ENCODE assay signal across 8 cellular contexts in the genomic region with DNA sequence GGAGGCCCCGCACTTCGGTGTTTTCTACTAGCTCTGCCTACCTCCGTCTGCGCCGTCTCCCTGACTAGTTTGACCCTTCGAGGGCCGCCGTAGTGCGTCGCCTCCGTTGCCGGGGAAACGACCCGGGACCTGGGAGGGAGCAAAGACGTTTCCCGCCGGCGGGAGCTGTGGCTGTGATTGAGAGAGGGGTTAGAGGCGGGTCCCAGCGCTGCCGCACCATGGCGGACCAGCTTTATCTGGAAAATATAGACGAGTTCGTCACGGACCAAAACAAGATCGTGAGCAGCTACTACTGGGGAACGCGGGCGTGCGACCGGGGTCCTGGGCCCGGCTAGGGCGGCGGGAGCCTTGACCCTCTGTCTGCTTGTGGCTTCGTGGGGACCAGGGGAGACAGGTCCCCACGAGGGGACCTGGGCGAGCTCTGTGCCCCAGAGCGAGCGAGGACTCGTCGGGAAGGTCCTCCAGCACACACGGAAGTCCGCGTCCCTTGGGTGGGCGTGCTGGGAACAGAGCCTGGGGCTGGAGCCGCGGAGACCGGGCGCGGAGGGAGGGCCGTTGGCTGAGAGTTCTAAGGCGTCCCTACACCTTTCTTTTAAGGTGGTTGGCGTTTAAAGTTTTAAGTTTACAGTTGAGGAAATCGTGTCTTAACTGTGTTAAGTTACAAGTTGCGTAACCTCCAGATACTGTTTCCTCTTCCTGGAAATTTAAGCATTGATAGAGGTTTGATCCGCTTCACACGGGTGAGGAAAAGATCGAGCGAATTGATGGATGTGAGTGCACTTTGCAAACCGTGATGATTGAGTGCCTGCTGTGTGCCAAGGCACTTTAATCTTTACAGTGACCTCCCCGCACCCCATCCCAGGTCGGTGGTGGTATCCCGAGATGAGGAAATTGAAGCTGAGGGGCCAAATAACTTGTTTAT. TPM values are rescaled to one million over a fixed set of nuclear protein-coding genes. Genes with fewer than 3 reads are reported as not detected.
DNase-seq lines count a peak whose midpoint lies in the region; ATAC-seq and TF ChIP-seq lines count a peak whose summit lies in the region.

A gene with protein sequence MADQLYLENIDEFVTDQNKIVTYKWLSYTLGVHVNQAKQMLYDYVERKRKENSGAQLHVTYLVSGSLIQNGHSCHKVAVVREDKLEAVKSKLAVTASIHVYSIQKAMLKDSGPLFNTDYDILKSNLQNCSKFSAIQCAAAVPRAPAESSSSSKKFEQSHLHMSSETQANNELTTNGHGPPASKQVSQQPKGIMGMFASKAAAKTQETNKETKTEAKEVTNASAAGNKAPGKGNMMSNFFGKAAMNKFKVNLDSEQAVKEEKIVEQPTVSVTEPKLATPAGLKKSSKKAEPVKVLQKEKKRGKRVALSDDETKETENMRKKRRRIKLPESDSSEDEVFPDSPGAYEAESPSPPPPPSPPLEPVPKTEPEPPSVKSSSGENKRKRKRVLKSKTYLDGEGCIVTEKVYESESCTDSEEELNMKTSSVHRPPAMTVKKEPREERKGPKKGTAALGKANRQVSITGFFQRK (plus strand): TSS at position 142 of the 922 bp plus-strand sequence. CDS start 77 bp downstream, at position 219.

- TF ChIP-seq POLR2A in spleen (IDR thresholded peaks at IDR 0.05) = peak in 1 of 3 donors; percentile 31

- intact Hi-C loops in spleen (cut with DNase I; ENCODE audit: low total_unique reads) = no loop called here

- H3K36me3 Mint-ChIP-seq in immature natural killer cell = peaks cover 5 to 6% (median 6%) of the 10 kb centered on the region in 3 donors

- H3K4me3 Mint-ChIP-seq in immature natural killer cell = peak within 1 kb of the TSS; percentile 96 to 100 (median 98)

- TF ChIP-seq CTCF in spleen (IDR thresholded peaks at IDR 0.05 in 8 of 11, conservative IDR thresholded peaks at IDR 0.05 in 3 of 11) = peak in 1 of 11 experiments; percentile 12

- H3K27ac ChIP-seq in caudate nucleus (ENCODE audit: low read depth, low read length) (peak within 1 kb of the TSS; percentile 67), spleen (peak within 1 kb of the TSS; percentile 63 to 89 (median 87))

- no peaks in the 10 kb centered on the region for H3K27me3 ChIP-seq in spleen (replicated peaks in 1 of 7)

- DNase-seq in AG08396 (ENCODE audit: low spot score) (peak; percentile 86), NCI-H345 treated with DMSO at 0.1 percent for 48 hours (lab: John Stamatoyannopoulos, UW; ENCODE audit: unreplicated experiment) (peak; percentile 90), caudate nucleus (lab: John Stamatoyannopoulos, UW) (peak; percentile 51 to 96 (median 90)), immature natural killer cell (peak; percentile 89 to 92 (median 90)), spleen (peak; percentile 99)
- peak; percentile 81 to 91 (median 85) for DNase-seq in activated CD4-positive, CD25-positive, alpha-beta regulatory T cell (lab: John Stamatoyannopoulos, UW)

- peaks cover 8 to 29% (median 21%) of the 10 kb centered on the region in 6 donors for H3K4me1 ChIP-seq in spleen

- peaks cover 0 to 30% (median 8%) of the 10 kb centered on the region in 6 donors for H3K36me3 ChIP-seq in spleen

- H3K9me3 Mint-ChIP-seq in immature natural killer cell = no peaks in the 10 kb centered on the region

- peaks cover 5 to 9% (median 6%) of the 10 kb centered on the region in 3 donors for H3K27me3 Mint-ChIP-seq in immature natural killer cell (ENCODE audit: low read depth in 3 of 3)

- ATAC-seq in GM19035 (IDR thresholded peaks at IDR 0.05; ENCODE audit: unreplicated experiment) (peak; percentile 96), HG03342 (IDR thresholded peaks at IDR 0.05; ENCODE audit: unreplicated experiment) (peak; percentile 86)

- peaks cover 16 to 31% of the 10 kb centered on the region in 2 donors for H3K4me1 Mint-ChIP-seq in immature natural killer cell

- H3K27ac Mint-ChIP-seq in immature natural killer cell = peak within 1 kb of the TSS; percentile 91 to 98 (median 94)

- H3K4me3 ChIP-seq in spleen = peak within 1 kb of the TSS; percentile 88 to 100 (median 98)

- H3K9me3 ChIP-seq in spleen = no peaks in the 10 kb centered on the region

- WGBS in spleen, 5 donors = 0 to 1% (median 0%) methylated on average over 26 to 63 of the region's 63 CpGs

RNA-seq across cellular contexts. Expression of the gene that starts here (rescaled TPM):
- 10 to 100 TPM; 10.5 to 20.7 (median 12.8) TPM for polyA plus RNA-seq in immature natural killer cell
- total RNA-seq in spleen = 10 to 100 TPM; 13.9 to 23.1 (median 17.7) TPM
- 1 to 10 TPM; 5.0 to 9.0 (median 6.1) TPM for polyA plus RNA-seq in spleen

Comparison
In these comparisons a context has a peak if more than half of its experiments do, and no peak if none do; other contexts are left out.
1. Peak in every context shown above with its lines: DNase-seq, ATAC-seq, H3K4me3 ChIP-seq and H3K27ac ChIP-seq.